ENCODE assay signal across 8 cellular contexts in the genomic region with DNA sequence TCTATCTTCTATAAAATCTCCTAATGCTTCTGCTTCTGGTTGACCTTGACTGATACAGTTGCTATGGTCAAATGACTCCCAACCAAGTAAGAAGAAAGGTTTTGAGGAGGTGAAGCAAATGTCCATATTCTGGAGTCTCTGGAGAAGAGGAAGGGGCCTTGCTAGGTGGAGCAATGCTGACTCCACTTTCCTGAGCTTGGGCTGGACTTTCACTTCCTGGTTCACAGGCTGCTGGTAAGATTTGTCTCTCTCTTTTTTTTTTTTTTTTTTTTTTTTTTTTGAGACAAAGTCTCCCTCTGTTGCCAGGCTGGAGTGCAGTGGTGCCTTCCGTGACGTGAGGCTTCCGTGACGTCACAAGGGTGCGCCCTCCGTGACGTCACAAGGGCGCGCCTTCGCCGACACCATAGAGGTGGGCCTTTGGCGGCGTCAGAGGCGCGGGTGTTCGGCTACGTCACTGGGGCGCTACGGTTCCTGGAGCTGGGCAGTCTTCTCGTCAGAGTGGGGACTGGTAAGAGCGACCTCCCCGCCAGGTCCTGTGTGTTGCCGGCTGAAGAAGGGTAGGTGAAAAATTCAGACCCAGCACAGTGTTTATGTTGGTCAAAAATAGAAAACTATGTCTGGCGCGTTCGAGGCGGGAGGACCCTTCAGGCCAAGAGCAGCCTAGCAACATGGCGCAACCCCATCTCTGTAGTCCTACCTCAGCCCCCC.
DNase-seq lines count a peak whose midpoint lies in the region; ATAC-seq, FAIRE-seq and TF ChIP-seq lines count a peak whose summit lies in the region.
"Not testable (repeated sequence)": the region's sequence is repeated elsewhere in the genome, so short reads cannot be mapped to it uniquely, and the experiment has no call there.

No MANE protein-coding gene starts in this region.

- H3K4me3 ChIP-seq in choroid plexus epithelial cell (ENCODE audit: low read depth, low read length) (peak overlapping the region; percentile 65), keratinocyte (ENCODE audit: control insufficient read depth in 2 of 3, extremely low read depth in 1 of 3, insufficient read depth in 2 of 3, low read depth in 1 of 3, low read length in 3 of 3) (peak overlapping the region; percentile 54 to 65 (median 59))

- FAIRE-seq in keratinocyte (lab: Jason Lieb, UNC): not testable (repeated sequence)

- not testable (repeated sequence) for H3K4me1 ChIP-seq in keratinocyte (ENCODE audit: control insufficient read depth, extremely low read depth, insufficient read depth, low read length)

- ATAC-seq in GM19023 (IDR thresholded peaks at IDR 0.05; ENCODE audit: unreplicated experiment) (peak; percentile 97), HG03159 (IDR thresholded peaks at IDR 0.05; ENCODE audit: unreplicated experiment) (peak; percentile 98)

- not testable (repeated sequence) for TF ChIP-seq CTCF in AG09319 (IDR thresholded peaks at IDR 0.05; ENCODE audit: low read depth, low read length); choroid plexus epithelial cell (conservative IDR thresholded peaks at IDR 0.05; ENCODE audit: low read depth, low read length); keratinocyte (optimal IDR thresholded peaks at IDR 0.05 in 1 of 3, IDR thresholded peaks at IDR 0.05 in 1 of 3, conservative IDR thresholded peaks at IDR 0.05 in 1 of 3; ENCODE audit: extremely low read depth in 1 of 3, insufficient read depth in 2 of 3, low read length in 3 of 3)

- dilution Hi-C loops in keratinocyte (cut with MboI; ENCODE audit: extremely low pct_ligation_motif_present, low sequenced_read_pairs): not testable (repeated sequence)

- H3K27me3 ChIP-seq in keratinocyte (ENCODE audit: control insufficient read depth, extremely low read depth, insufficient read depth, low read length): not testable (repeated sequence)

- H3K9me1 ChIP-seq in keratinocyte (ENCODE audit: control insufficient read depth, extremely low read depth, insufficient read depth, low read length): not testable (repeated sequence)

- H4K20me1 ChIP-seq in keratinocyte (ENCODE audit: control insufficient read depth, extremely low read depth, insufficient read depth, low read length): not testable (repeated sequence)

- H3K36me3 ChIP-seq in keratinocyte (ENCODE audit: control insufficient read depth in 2 of 2, extremely low read depth in 1 of 2, insufficient read depth in 2 of 2, low read length in 2 of 2): not testable (repeated sequence)

- H3K27ac ChIP-seq in keratinocyte (ENCODE audit: control insufficient read depth, insufficient read depth, low read length): peak overlapping the region; percentile 79

- H3K9ac ChIP-seq in keratinocyte (ENCODE audit: control insufficient read depth, extremely low read depth, insufficient read depth, low read length): peak overlapping the region; percentile 70

- H3K4me2 ChIP-seq in keratinocyte (ENCODE audit: control insufficient read depth, extremely low read depth, insufficient read depth, low read depth, low read length): peak overlapping the region; percentile 87

- DNase-seq in AG09319 (ENCODE audit: extremely low read depth, low read depth) (peak; percentile 93), NCI-H446 treated with DMSO at 0.1 percent for 48 hours (lab: John Stamatoyannopoulos, UW) (peak; percentile 86), choroid plexus epithelial cell (ENCODE audit: low read depth) (peak; percentile 97), keratinocyte (ENCODE audit: low read depth, low spot score) (peak; percentile 42)
- peak; percentile 91 to 97 for DNase-seq in activated CD4-positive, alpha-beta T cell treated with anti-CD3 and anti-CD28 coated beads for 4 hours
- peak; percentile 92 to 98 for DNase-seq in stimulated activated CD4-positive, alpha-beta T cell treated with anti-CD3 and anti-CD28 coated beads, Interleukin-12 subunit alpha, Interleukin-12 subunit beta, amount 100 ng/mL, for 24 hours (ENCODE audit: low read depth in 2 of 2)

- not testable (repeated sequence) for H3K79me2 ChIP-seq in keratinocyte (ENCODE audit: control insufficient read depth, insufficient read depth, low read length)

- peak overlapping the region; percentile 99 for H2AFZ ChIP-seq in keratinocyte (ENCODE audit: control insufficient read depth, low read length)

- not testable (repeated sequence) for H3K9me3 ChIP-seq in keratinocyte (ENCODE audit: control insufficient read depth, low read depth, low read length)

Comparison
In these comparisons a context has a peak if more than half of its experiments do, and no peak if none do; other contexts are left out.
1. Peak in every context shown above with its lines: DNase-seq, ATAC-seq, H3K4me3 ChIP-seq and H3K27ac ChIP-seq.
2. DNase-seq: peak in every context shown above with its lines; median percentile 97 in choroid plexus epithelial cell; 95 in stimulated activated CD4-positive, alpha-beta T cell treated with anti-CD3 and anti-CD28 coated beads, Interleukin-12 subunit alpha, Interleukin-12 subunit beta, amount 100 ng/mL, for 24 hours; 94 in activated CD4-positive, alpha-beta T cell treated with anti-CD3 and anti-CD28 coated beads for 4 hours; 93 in AG09319; 86 in NCI-H446 treated with DMSO at 0.1 percent for 48 hours; 42 in keratinocyte.